In the genomic region with DNA sequence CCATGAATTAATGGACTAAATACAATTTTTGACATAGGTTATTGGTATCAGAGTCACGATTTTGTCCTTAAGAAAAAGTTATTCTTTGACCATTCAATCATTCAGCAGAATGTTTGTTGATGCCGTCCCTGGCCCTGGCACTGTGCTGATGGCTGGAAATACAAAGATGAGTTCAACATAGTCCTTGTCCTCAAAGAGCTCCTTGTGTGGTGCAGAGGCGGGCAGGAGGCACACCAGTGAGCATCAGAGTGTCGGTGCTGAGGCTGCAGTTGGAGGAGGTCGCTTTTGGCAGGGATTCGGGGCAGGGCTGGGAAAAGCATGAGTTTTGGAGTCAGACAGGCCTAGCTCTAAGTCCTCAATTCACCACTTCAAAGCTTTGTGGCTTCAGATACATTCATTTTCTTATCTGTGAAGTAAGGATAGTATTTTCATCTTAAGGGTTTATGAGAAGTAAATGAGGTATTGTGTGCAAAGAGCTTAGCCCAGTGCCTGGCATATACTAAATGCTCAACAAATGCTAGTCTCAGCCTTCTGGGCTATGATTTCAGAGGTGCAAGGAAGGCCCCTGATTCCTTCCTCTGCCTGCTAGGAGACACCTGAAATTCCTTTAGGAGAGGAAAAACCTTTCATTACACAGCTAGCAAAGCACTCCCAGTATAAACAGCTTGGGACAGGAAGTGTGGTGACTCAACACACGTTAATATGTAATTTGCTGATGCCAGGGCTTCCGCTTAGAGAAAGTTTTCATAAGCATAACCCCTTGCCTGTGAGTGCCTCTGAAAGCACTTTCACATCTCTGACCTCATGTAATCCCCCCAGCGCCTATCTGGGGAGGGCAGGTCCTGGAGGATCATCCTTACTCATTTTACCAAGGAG, we compare ENCODE assay signal across 9 cellular contexts.
A peak's percentile ranks its signal among the peaks of the same experiment; 100 is the strongest.
DNase-seq lines count a peak whose midpoint lies in the region; ATAC-seq and TF ChIP-seq lines count a peak whose summit lies in the region.
"Had no signal": no experiment of that assay in that cellular context is flagged by ENCODE, and none has a peak within 500 bp of the region (broad histone marks: within the 10 kb centered on the region; RNA-seq: fewer than 3 reads in every experiment).

No MANE protein-coding gene starts in this region.

- H3K9me3 Mint-ChIP-seq in activated CD4-positive, alpha-beta T cell treated with anti-CD3 and anti-CD28 coated beads for 36 hours (ENCODE audit: low read depth) = no peaks in the 10 kb centered on the region

- DNase-seq in activated CD4-positive, alpha-beta T cell treated with anti-CD3 and anti-CD28 coated beads for 36 hours = no peak
- no peak for DNase-seq in activated CD4-positive, alpha-beta T cell treated with anti-CD3 and anti-CD28 coated beads for 4 hours
- DNase-seq in KBM-7 (peak; percentile 37), dermis blood vessel endothelial cell (peak; percentile 92), HuH-7 (ENCODE audit: low spot score) (no peak), DMS114 treated with DMSO at 0.1 percent for 48 hours (lab: John Stamatoyannopoulos, UW; ENCODE audit: unreplicated experiment) (no peak)
- no peak for DNase-seq in effector CD4-positive, alpha-beta T cell

- H3K27ac ChIP-seq in neutrophil = peak overlapping the region; percentile 75

- intact Hi-C loops in activated CD4-positive, alpha-beta T cell treated with anti-CD3 and anti-CD28 coated beads for 36 hours (cut with DNase I, micrococcal nuclease) = no loop called here

- no peak overlapping the region for H3K4me3 Mint-ChIP-seq in activated CD4-positive, alpha-beta T cell treated with anti-CD3 and anti-CD28 coated beads for 36 hours
- H3K4me3 Mint-ChIP-seq: B cell had no signal

- H3K27me3 ChIP-seq in neutrophil = no peaks in the 10 kb centered on the region

- CTCF ChIA-PET in activated CD4-positive, alpha-beta T cell treated with anti-CD3 and anti-CD28 coated beads for 36 hours (lab: Charles Lee) = interaction anchor here (1.2 kb wide), 2 partner anchors 114 to 493 kb away, joined by 3 read pairs; partner anchors contain the start of gene NECTIN1

- H3K9me3 ChIP-seq in neutrophil = no peaks in the 10 kb centered on the region

- no peak for TF ChIP-seq CTCF in neutrophil (IDR thresholded peaks at IDR 0.05)

- in situ Hi-C loops in KBM-7 (cut with MboI; ENCODE audit: low pct_unique_long_range_greater_than_20kb, low sequenced_read_pairs) = no loop called here

- no peaks in the 10 kb centered on the region for H3K36me3 Mint-ChIP-seq in activated CD4-positive, alpha-beta T cell treated with anti-CD3 and anti-CD28 coated beads for 36 hours (ENCODE audit: low read depth)

- H3K4me3 ChIP-seq in neutrophil (ENCODE audit: low read depth in 1 of 2, low read length in 1 of 2) = no peak overlapping the region

- peaks cover 11 to 27% of the 10 kb centered on the region in 2 experiments for H3K4me1 ChIP-seq in neutrophil (ENCODE audit: control insufficient read depth in 1 of 2, insufficient read depth in 1 of 2, low read depth in 1 of 2, low read length in 1 of 2)

- POLR2A ChIA-PET in activated CD4-positive, alpha-beta T cell treated with anti-CD3 and anti-CD28 coated beads for 36 hours (lab: Charles Lee) = no interaction called here

- peak; percentile 58 for ATAC-seq in activated CD4-positive, alpha-beta T cell treated with anti-CD3 and anti-CD28 coated beads for 36 hours

- peaks cover 4% of the 10 kb centered on the region for H3K27me3 Mint-ChIP-seq in activated CD4-positive, alpha-beta T cell treated with anti-CD3 and anti-CD28 coated beads for 36 hours

- H3K36me3 ChIP-seq in neutrophil = no peaks in the 10 kb centered on the region

- peaks cover 4% of the 10 kb centered on the region for H3K4me1 Mint-ChIP-seq in activated CD4-positive, alpha-beta T cell treated with anti-CD3 and anti-CD28 coated beads for 36 hours

- no peak overlapping the region for H3K27ac Mint-ChIP-seq in activated CD4-positive, alpha-beta T cell treated with anti-CD3 and anti-CD28 coated beads for 36 hours
- H3K27ac Mint-ChIP-seq: B cell had no signal

Comparison
In these comparisons a context has a peak if more than half of its experiments do, and no peak if none do; other contexts are left out.
1. DNase-seq: peak in KBM-7 (single experiment) and dermis blood vessel endothelial cell (single experiment); none in activated CD4-positive, alpha-beta T cell treated with anti-CD3 and anti-CD28 coated beads for 36 hours (single experiment), activated CD4-positive, alpha-beta T cell treated with anti-CD3 and anti-CD28 coated beads for 4 hours (0 of 2), HuH-7 (single experiment), effector CD4-positive, alpha-beta T cell (single experiment) and DMS114 treated with DMSO at 0.1 percent for 48 hours (single experiment).